Comparison of ENCODE assay signal across 30 cellular contexts in genomic region chrX:28542791-28543190, GRCh38. TPM values are rescaled to one million over a fixed set of nuclear protein-coding genes. Genes with fewer than 3 reads are reported as not detected.
"Had no signal": no experiment of that assay in that cellular context is flagged by ENCODE, and none has a peak within 500 bp of the region (broad histone marks: within the 10 kb centered on the region; RNA-seq: fewer than 3 reads in every experiment).

No MANE protein-coding gene starts in this region.

- ATAC-seq: activated CD8-positive, alpha-beta T cell treated with anti-CD3 and anti-CD28 coated beads for 36 hours; activated naive CD4-positive, alpha-beta T cell treated with anti-CD3 and anti-CD28 coated beads, Interleukin-2, amount 50 U/mL, for 72 hours; body of pancreas; PC-3 had no signal

- H3K4me3 ChIP-seq: adrenal gland, body of pancreas, breast epithelium, Peyer's patch, SJSA1 had no signal

- H3K27ac ChIP-seq: adrenal gland, body of pancreas, breast epithelium, Peyer's patch, SJSA1 had no signal

- H3K4me2 ChIP-seq: SK-N-SH had no signal

- H3K27me3 ChIP-seq: adrenal gland, body of pancreas, breast epithelium, Peyer's patch, SJSA1 had no signal

- H3K9me3 ChIP-seq: adrenal gland, body of pancreas, breast epithelium, Peyer's patch, SJSA1, SK-N-SH had no signal

- FAIRE-seq: TTC549 had no signal

- H3K9ac ChIP-seq: SK-N-SH had no signal

- H3K4me1 ChIP-seq: adrenal gland, body of pancreas, breast epithelium, Peyer's patch, SJSA1 had no signal

- H3K36me3 ChIP-seq: adrenal gland, breast epithelium, Peyer's patch, SJSA1 had no signal

- DNase-seq: activated CD4-positive, alpha-beta T cell treated with anti-CD3 and anti-CD28 coated beads, Interleukin-2, amount 10 ng/mL, durations not matched to agents 24 days and 14 days; activated CD4-positive, alpha-beta T cell treated with anti-CD3 and anti-CD28 coated beads, Interleukin-2, amount 50 U/mL, for 4 hours; activated CD8-positive, alpha-beta T cell treated with anti-CD3 and anti-CD28 coated beads for 36 hours; activated gamma-delta T cell treated with Interleukin-2 at 50 U/mL for 16 hours; activated naive CD4-positive, alpha-beta T cell treated with anti-CD3 and anti-CD28 coated beads for 36 hours; activated T-cell treated with anti-CD3 and anti-CD28 coated beads, Interleukin-2, amount 50 U/mL, for 24 hours; adrenal gland; body of pancreas; Karpas-422; KBM-7; NCI-H1105; NCI-H1436 treated with DMSO at 0.1 percent for 48 hours; NCI-H1694 treated with DMSO at 0.1 percent for 48 hours; NCI-H2029; NCI-H2171 treated with DMSO at 0.1 percent for 48 hours; NCI-H2227 treated with DMSO at 0.1 percent for 48 hours; NK-92 treated with Interleukin-12 subunit alpha and Interleukin-12 subunit beta, amount 100 ng/mL, for 24 hours; PC-3; Peyer's patch; RPMI8226; SHP77 treated with DMSO at 0.1 percent for 48 hours; SK-N-SH had no signal

RNA-seq across cellular contexts. Expression of gene IL1RAPL1, which starts 44.5 kb away (rescaled TPM):
- total RNA-seq: activated CD4-positive, alpha-beta T cell treated with anti-CD3 and anti-CD28 coated beads, Interleukin-2, amount 10 ng/mL, durations not matched to agents 24 days and 14 days; activated CD8-positive, alpha-beta memory T cell treated with anti-CD3 and anti-CD28 coated beads for 36 hours; activated CD8-positive, alpha-beta T cell treated with anti-CD3 and anti-CD28 coated beads for 36 hours; activated naive CD4-positive, alpha-beta T cell treated with anti-CD3 and anti-CD28 coated beads for 36 hours; activated naive CD4-positive, alpha-beta T cell treated with anti-CD3 and anti-CD28 coated beads, Interleukin-2, amount 50 U/mL, for 72 hours; activated T-helper 1 cell treated with anti-CD3 and anti-CD28 coated beads, Interleukin-12 subunit alpha, Interleukin-12 subunit beta, Interleukin-2, Interleukin-4 antibody, amounts not matched to agents 30 ng/mL and 10 ng/mL and 1 ng/mL, durations not matched to agents 14 hours and 24 hours and 36 hours; adrenal gland; MCF 10A; NCI-H460; Peyer's patch; SJSA1 had no signal
- polyA plus RNA-seq: adrenal gland had no signal
